ENCODE assay signal across 36 cellular contexts in genomic region chr17:17931159-17931558, GRCh38. TPM values are rescaled to one million over a fixed set of nuclear protein-coding genes. Genes with fewer than 3 reads are reported as not detected.
"Had no signal": no experiment of that assay in that cellular context is flagged by ENCODE, and none has a peak within 500 bp of the region (broad histone marks: within the 10 kb centered on the region; RNA-seq: fewer than 3 reads in every experiment).

No MANE protein-coding gene starts in this region.

- FAIRE-seq: astrocyte, keratinocyte, pancreas, small intestine, TTC549 had no signal

- H3K4me3 ChIP-seq: breast epithelium, coronary artery, dorsolateral prefrontal cortex, gastroesophageal sphincter, pancreas, psoas muscle, sigmoid colon, stomach, tibial artery, upper lobe of right lung had no signal

- H3K27ac Mint-ChIP-seq: activated CD4-positive, alpha-beta memory T cell treated with anti-CD3 and anti-CD28 coated beads for 36 hours; activated CD4-positive, alpha-beta T cell treated with anti-CD3 and anti-CD28 coated beads, Interleukin-2, amount 10 ng/mL, durations not matched to agents 24 days and 14 days; activated naive CD4-positive, alpha-beta T cell treated with anti-CD3 and anti-CD28 coated beads for 36 hours; activated naive CD8-positive, alpha-beta T cell treated with anti-CD3 and anti-CD28 coated beads, Interleukin-2, amount 10 ng/mL, durations not matched to agents 7 days and 5 days; activated T-helper 1 cell treated with anti-CD3 and anti-CD28 coated beads, Interleukin-12 subunit alpha, Interleukin-12 subunit beta, Interleukin-2, Interleukin-4 antibody, amounts not matched to agents 30 ng/mL and 10 ng/mL and 1 ng/mL, durations not matched to agents 14 hours and 24 hours and 36 hours; stimulated activated naive B cell treated with anti-CD40 and anti-IgM and Interleukin-4, amounts not matched to agents 10 μg/mL and 1 μg/mL and 100 μg/mL, for 72 hours; T-cell had no signal

- H3K9me3 Mint-ChIP-seq: activated CD4-positive, alpha-beta memory T cell treated with anti-CD3 and anti-CD28 coated beads for 36 hours; activated CD4-positive, alpha-beta T cell treated with anti-CD3 and anti-CD28 coated beads, Interleukin-2, amount 10 ng/mL, durations not matched to agents 24 days and 14 days; activated naive CD4-positive, alpha-beta T cell treated with anti-CD3 and anti-CD28 coated beads for 36 hours; activated naive CD8-positive, alpha-beta T cell treated with anti-CD3 and anti-CD28 coated beads, Interleukin-2, amount 10 ng/mL, durations not matched to agents 7 days and 5 days; activated T-helper 1 cell treated with anti-CD3 and anti-CD28 coated beads, Interleukin-12 subunit alpha, Interleukin-12 subunit beta, Interleukin-2, Interleukin-4 antibody, amounts not matched to agents 30 ng/mL and 10 ng/mL and 1 ng/mL, durations not matched to agents 14 hours and 24 hours and 36 hours; naive thymus-derived CD8-positive, alpha-beta T cell; neural crest cell; stimulated activated naive B cell treated with anti-CD40 and anti-IgM and Interleukin-4, amounts not matched to agents 10 μg/mL and 1 μg/mL and 100 μg/mL, for 72 hours; T-cell had no signal

- H3K4me3 Mint-ChIP-seq: activated CD4-positive, alpha-beta memory T cell treated with anti-CD3 and anti-CD28 coated beads for 36 hours; activated CD4-positive, alpha-beta T cell treated with anti-CD3 and anti-CD28 coated beads, Interleukin-2, amount 10 ng/mL, durations not matched to agents 24 days and 14 days; activated naive CD4-positive, alpha-beta T cell treated with anti-CD3 and anti-CD28 coated beads for 36 hours; activated naive CD8-positive, alpha-beta T cell treated with anti-CD3 and anti-CD28 coated beads, Interleukin-2, amount 10 ng/mL, durations not matched to agents 7 days and 5 days; activated T-helper 1 cell treated with anti-CD3 and anti-CD28 coated beads, Interleukin-12 subunit alpha, Interleukin-12 subunit beta, Interleukin-2, Interleukin-4 antibody, amounts not matched to agents 30 ng/mL and 10 ng/mL and 1 ng/mL, durations not matched to agents 14 hours and 24 hours and 36 hours; neural crest cell; stimulated activated naive B cell treated with anti-CD40 and anti-IgM and Interleukin-4, amounts not matched to agents 10 μg/mL and 1 μg/mL and 100 μg/mL, for 72 hours; T-cell had no signal

- H3K9me3 ChIP-seq: breast epithelium, gastroesophageal sphincter, pancreas, psoas muscle, sigmoid colon, stomach, tibial artery, upper lobe of right lung had no signal

- ATAC-seq: activated CD4-positive, CD25-positive, alpha-beta regulatory T cell treated with anti-CD3 and anti-CD28 coated beads, Interleukin-2, amount 50 U/mL, for 24 hours; gastroesophageal sphincter; left cardiac atrium; naive thymus-derived CD8-positive, alpha-beta T cell; pancreas; psoas muscle; stimulated activated naive B cell treated with anti-CD40 and anti-IgM and Interleukin-4, amounts not matched to agents 10 μg/mL and 1 μg/mL and 100 μg/mL, for 72 hours; T-cell; upper lobe of right lung had no signal

- H3K27me3 ChIP-seq: breast epithelium, dorsolateral prefrontal cortex, gastroesophageal sphincter, pancreas, sigmoid colon, stomach, tibial artery, upper lobe of right lung had no signal

- H3K36me3 Mint-ChIP-seq: activated CD4-positive, alpha-beta memory T cell treated with anti-CD3 and anti-CD28 coated beads for 36 hours; activated naive CD8-positive, alpha-beta T cell treated with anti-CD3 and anti-CD28 coated beads, Interleukin-2, amount 10 ng/mL, durations not matched to agents 7 days and 5 days; stimulated activated naive B cell treated with anti-CD40 and anti-IgM and Interleukin-4, amounts not matched to agents 10 μg/mL and 1 μg/mL and 100 μg/mL, for 72 hours; T-cell had no signal

- DNase-seq: activated CD4-positive, alpha-beta memory T cell treated with anti-CD3 and anti-CD28 coated beads for 36 hours; activated CD4-positive, alpha-beta T cell treated with anti-CD3 and anti-CD28 coated beads, Interleukin-2, amount 10 ng/mL, durations not matched to agents 24 days and 14 days; activated CD8-positive, alpha-beta memory T cell treated with anti-CD3 and anti-CD28 coated beads, Interleukin-2, amount 50 U/mL, for 4 hours; activated effector memory CD4-positive, alpha-beta T cell treated with anti-CD3 and anti-CD28 coated beads, Interleukin-2, amount 50 U/mL, for 16 hours; activated naive CD4-positive, alpha-beta T cell treated with anti-CD3 and anti-CD28 coated beads for 36 hours; activated naive CD8-positive, alpha-beta T cell treated with anti-CD3 and anti-CD28 coated beads, Interleukin-2, amount 10 ng/mL, durations not matched to agents 7 days and 5 days; activated T-cell treated with anti-CD3 and anti-CD28 coated beads, Interleukin-2, amount 50 U/mL, for 1 hour; amniotic stem cell; dorsolateral prefrontal cortex; effector memory CD4-positive, alpha-beta T cell; erythroblast; hippocampal formation; left cardiac atrium; mammary epithelial cell; naive thymus-derived CD8-positive, alpha-beta T cell; nucleus accumbens; pancreas; psoas muscle; sigmoid colon; small intestine; stimulated activated CD4-positive, alpha-beta T cell treated with anti-CD3 and anti-CD28 coated beads, Interleukin-4, amount 100 ng/mL, for 24 hours; stimulated activated naive B cell treated with anti-CD40 and anti-IgM and Interleukin-4, amounts not matched to agents 10 μg/mL and 1 μg/mL and 100 μg/mL, for 72 hours; stomach; T-cell; tibial artery; upper lobe of right lung; WERI-Rb-1 had no signal

- H3K36me3 ChIP-seq: breast epithelium, gastroesophageal sphincter, pancreas, sigmoid colon, stomach, tibial artery, upper lobe of right lung, WERI-Rb-1 had no signal

- H3K27me3 Mint-ChIP-seq: activated CD4-positive, alpha-beta memory T cell treated with anti-CD3 and anti-CD28 coated beads for 36 hours; activated CD4-positive, alpha-beta T cell treated with anti-CD3 and anti-CD28 coated beads, Interleukin-2, amount 10 ng/mL, durations not matched to agents 24 days and 14 days; activated naive CD8-positive, alpha-beta T cell treated with anti-CD3 and anti-CD28 coated beads, Interleukin-2, amount 10 ng/mL, durations not matched to agents 7 days and 5 days; naive thymus-derived CD8-positive, alpha-beta T cell; stimulated activated naive B cell treated with anti-CD40 and anti-IgM and Interleukin-4, amounts not matched to agents 10 μg/mL and 1 μg/mL and 100 μg/mL, for 72 hours; T-cell had no signal

- H3K27ac ChIP-seq: breast epithelium, gastroesophageal sphincter, pancreas, psoas muscle, sigmoid colon, stomach, upper lobe of right lung, WERI-Rb-1 had no signal

RNA-seq across cellular contexts. Expression of gene DRC3, which starts 41.5 kb away (rescaled TPM):
- total RNA-seq: activated T-helper 1 cell treated with anti-CD3 and anti-CD28 coated beads, Interleukin-12 subunit alpha, Interleukin-12 subunit beta, Interleukin-2, Interleukin-4 antibody, amounts not matched to agents 30 ng/mL and 10 ng/mL and 1 ng/mL, durations not matched to agents 14 hours and 24 hours and 36 hours had no signal
